In genomic region chr15:51816615-51817014, GRCh38 we compare ENCODE assay signal across 24 cellular contexts.
"Had no signal": no experiment of that assay in that cellular context is flagged by ENCODE, and none has a peak within 500 bp of the region (broad histone marks: within the 10 kb centered on the region; RNA-seq: fewer than 3 reads in every experiment).

No MANE protein-coding gene starts in this region.

- H3K4me1 Mint-ChIP-seq: activated CD4-positive, alpha-beta memory T cell treated with anti-CD3 and anti-CD28 coated beads, Interleukin-2, amount 10 ng/mL, durations not matched to agents 7 days and 5 days; activated CD4-positive, alpha-beta T cell treated with anti-CD3 and anti-CD28 coated beads, Interleukin-2, amount 10 ng/mL, durations not matched to agents 7 days and 5 days; activated naive CD4-positive, alpha-beta T cell treated with anti-CD3 and anti-CD28 coated beads, Interleukin-2, amount 10 ng/mL, durations not matched to agents 7 days and 5 days; activated naive CD8-positive, alpha-beta T cell treated with anti-CD3 and anti-CD28 coated beads, Interleukin-2, amount 10 ng/mL, durations not matched to agents 7 days and 5 days; brain had no signal

- H3K9me3 ChIP-seq: colonic mucosa, testis had no signal

- H3K27me3 Mint-ChIP-seq: activated CD4-positive, alpha-beta T cell treated with anti-CD3 and anti-CD28 coated beads, Interleukin-2, amount 10 ng/mL, durations not matched to agents 7 days and 5 days; activated naive CD8-positive, alpha-beta T cell treated with anti-CD3 and anti-CD28 coated beads, Interleukin-2, amount 10 ng/mL, durations not matched to agents 7 days and 5 days; activated T-cell treated with anti-CD3 and anti-CD28 coated beads, Interleukin-2, amount 50 U/mL, for 24 hours had no signal

- DNase-seq: activated CD4-positive, alpha-beta memory T cell treated with anti-CD3 and anti-CD28 coated beads, Interleukin-2, amount 10 ng/mL, durations not matched to agents 7 days and 5 days; activated CD4-positive, alpha-beta T cell treated with anti-CD3 and anti-CD28 coated beads, Interleukin-2, amount 10 ng/mL, durations not matched to agents 7 days and 5 days; activated CD4-positive, CD25-positive, alpha-beta regulatory T cell treated with anti-CD3 and anti-CD28 coated beads, Interleukin-2, amount 50 U/mL, for 72 hours; activated CD8-positive, alpha-beta memory T cell treated with anti-CD3 and anti-CD28 coated beads, Interleukin-2, amount 50 U/mL, for 48 hours; activated gamma-delta T cell; activated naive CD4-positive, alpha-beta T cell treated with anti-CD3 and anti-CD28 coated beads, Interleukin-2, amount 10 ng/mL, durations not matched to agents 7 days and 5 days; activated naive CD8-positive, alpha-beta T cell treated with anti-CD3 and anti-CD28 coated beads, Interleukin-2, amount 10 ng/mL, durations not matched to agents 7 days and 5 days; activated T-cell treated with anti-CD3 and anti-CD28 coated beads, Interleukin-2, amount 50 U/mL, for 24 hours; cerebellar nuclear complex; colonic mucosa; mesenchymal stem cell; stimulated activated CD4-positive, alpha-beta T cell treated with anti-CD3 and anti-CD28 coated beads, Interleukin-2, amount 100 ng/mL, for 48 hours; stimulated activated naive CD4-positive, alpha-beta T cell treated with Interleukin-2 at 50 U/mL for 16 hours; T1000; testis; transverse colon had no signal

- H3K27ac ChIP-seq: ascending aorta, cardiac muscle cell, colonic mucosa, epithelial cell of prostate, testis, transverse colon had no signal

- H3K4me3 ChIP-seq: ascending aorta, cardiac muscle cell, colonic mucosa, testis, transverse colon had no signal

- FAIRE-seq: frontal cortex, islet of Langerhans had no signal

- H3K27me3 ChIP-seq: ascending aorta, cardiac muscle cell, colonic mucosa, testis, transverse colon had no signal

- H3K27ac Mint-ChIP-seq: activated CD4-positive, alpha-beta memory T cell treated with anti-CD3 and anti-CD28 coated beads, Interleukin-2, amount 10 ng/mL, durations not matched to agents 7 days and 5 days; activated CD4-positive, alpha-beta T cell treated with anti-CD3 and anti-CD28 coated beads, Interleukin-2, amount 10 ng/mL, durations not matched to agents 7 days and 5 days; activated naive CD4-positive, alpha-beta T cell treated with anti-CD3 and anti-CD28 coated beads, Interleukin-2, amount 10 ng/mL, durations not matched to agents 7 days and 5 days; activated naive CD8-positive, alpha-beta T cell treated with anti-CD3 and anti-CD28 coated beads, Interleukin-2, amount 10 ng/mL, durations not matched to agents 7 days and 5 days; activated T-cell treated with anti-CD3 and anti-CD28 coated beads, Interleukin-2, amount 50 U/mL, for 24 hours; brain; natural killer cell treated with Interleukin-12 subunit alpha and Interleukin-12 subunit beta and Interleukin-15 and Interleukin-18, amount 100 ng/mL, for 72 hours; T-helper 1 cell treated with Interleukin-12 subunit alpha and Interleukin-12 subunit beta and Interleukin-4 antibody, amounts not matched to agents 30 μg/mL and 1 μg/mL, for 36 hours had no signal

- H3K36me3 ChIP-seq: cardiac muscle cell, colonic mucosa, transverse colon had no signal

- H3K4me1 ChIP-seq: ascending aorta, colonic mucosa, testis, transverse colon had no signal

- H3K4me3 Mint-ChIP-seq: activated CD4-positive, alpha-beta memory T cell treated with anti-CD3 and anti-CD28 coated beads, Interleukin-2, amount 10 ng/mL, durations not matched to agents 7 days and 5 days; activated CD4-positive, alpha-beta T cell treated with anti-CD3 and anti-CD28 coated beads, Interleukin-2, amount 10 ng/mL, durations not matched to agents 7 days and 5 days; activated naive CD4-positive, alpha-beta T cell treated with anti-CD3 and anti-CD28 coated beads, Interleukin-2, amount 10 ng/mL, durations not matched to agents 7 days and 5 days; activated naive CD8-positive, alpha-beta T cell treated with anti-CD3 and anti-CD28 coated beads, Interleukin-2, amount 10 ng/mL, durations not matched to agents 7 days and 5 days; activated T-cell treated with anti-CD3 and anti-CD28 coated beads, Interleukin-2, amount 50 U/mL, for 24 hours; brain; natural killer cell treated with Interleukin-12 subunit alpha and Interleukin-12 subunit beta and Interleukin-15 and Interleukin-18, amount 100 ng/mL, for 72 hours; T-helper 1 cell treated with Interleukin-12 subunit alpha and Interleukin-12 subunit beta and Interleukin-4 antibody, amounts not matched to agents 30 μg/mL and 1 μg/mL, for 36 hours had no signal
